18 cellular contexts compared by ENCODE assay signal in the genomic region with DNA sequence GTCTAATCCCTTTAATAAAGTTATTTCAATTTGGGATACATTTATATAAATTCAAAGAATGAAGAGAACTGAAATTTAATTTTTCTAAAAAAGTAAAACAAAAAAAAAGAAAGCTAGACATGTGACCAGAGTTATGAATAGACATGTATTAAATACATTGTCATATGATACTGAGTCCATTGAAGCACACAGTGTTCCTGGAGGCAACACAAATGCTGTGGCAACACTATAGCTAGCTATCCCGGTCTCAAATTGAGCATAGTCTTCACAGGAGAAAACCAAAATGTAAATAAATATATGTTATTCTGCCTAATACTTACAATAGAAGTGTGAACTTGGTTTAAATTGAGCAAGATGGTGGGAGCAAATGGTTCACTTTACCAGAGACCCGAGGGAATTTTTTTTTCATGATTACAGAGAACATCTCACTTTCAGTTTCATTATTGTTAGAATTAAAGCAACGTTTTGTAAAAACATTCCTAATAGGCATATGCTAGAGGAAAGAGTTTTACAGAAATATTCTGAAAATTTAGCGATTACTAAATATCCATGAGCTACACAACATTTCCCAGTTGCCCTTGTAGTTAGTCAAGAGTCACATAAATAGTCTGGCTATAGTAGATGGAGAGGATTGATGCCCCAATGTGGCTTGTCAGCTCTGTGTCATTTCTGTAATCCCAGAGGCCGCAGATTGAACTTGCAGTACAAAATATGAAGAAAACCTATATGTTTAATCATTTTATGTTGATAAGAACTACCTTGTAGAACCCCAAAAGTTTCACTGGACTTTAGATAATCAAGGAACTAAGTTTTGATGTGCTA.
A peak's percentile ranks its signal among the peaks of the same experiment; 100 is the strongest.
DNase-seq lines count a peak whose midpoint lies in the region; ATAC-seq and TF ChIP-seq lines count a peak whose summit lies in the region.
"Had no signal": no experiment of that assay in that cellular context is flagged by ENCODE, and none has a peak within 500 bp of the region (broad histone marks: within the 10 kb centered on the region; RNA-seq: fewer than 3 reads in every experiment).

No MANE protein-coding gene starts in this region.

- no peak overlapping the region for H3K9ac ChIP-seq in DND-41 (ENCODE audit: low read depth, low read length)
- H3K9ac ChIP-seq in OCI-LY3 (ENCODE audit: low read length): no peak overlapping the region

- no peaks in the 10 kb centered on the region for H3K9me3 ChIP-seq in DND-41 (ENCODE audit: insufficient read depth, low read length, severe bottlenecking)
- no peaks in the 10 kb centered on the region for H3K9me3 ChIP-seq in OCI-LY3 (ENCODE audit: insufficient read depth, low read length)
- no peaks in the 10 kb centered on the region for H3K9me3 ChIP-seq in HAP-1
- H3K9me3 ChIP-seq: ovary had no signal

- H3K4me3 ChIP-seq in DND-41 (ENCODE audit: low read depth in 1 of 2, low read length in 2 of 2) (no peak overlapping the region), OCI-LY3 (ENCODE audit: low read length) (peak overlapping the region; percentile 61), HAP-1 (no peak overlapping the region)
- H3K4me3 ChIP-seq: ovary, SK-N-MC had no signal

- in situ Hi-C loops in HAP-1 (cut with MboI; ENCODE audit: low sequenced_read_pairs): no loop called here

- H3K27me3 ChIP-seq in DND-41 (ENCODE audit: insufficient read depth, low read length, poor library complexity) (no peaks in the 10 kb centered on the region), OCI-LY3 (ENCODE audit: low read depth, low read length) (no peaks in the 10 kb centered on the region), HAP-1 (ENCODE audit: low read depth) (no peaks in the 10 kb centered on the region)
- H3K27me3 ChIP-seq: brain microvascular endothelial cell, ovary had no signal

- H4K20me1 ChIP-seq in DND-41 (ENCODE audit: insufficient read depth, low read length) (no peaks in the 10 kb centered on the region), OCI-LY3 (ENCODE audit: insufficient read depth, low read length) (no peaks in the 10 kb centered on the region)

- peak overlapping the region; percentile 16; the same call in 1 of the 2 replicates for H2AFZ ChIP-seq in DND-41 (ENCODE audit: low read depth, low read length)
- peak overlapping the region; percentile 85 for H2AFZ ChIP-seq in OCI-LY3 (ENCODE audit: low read depth, low read length)

- H3K36me3 ChIP-seq in DND-41 (ENCODE audit: insufficient read depth, low read length): no peaks in the 10 kb centered on the region
- H3K36me3 ChIP-seq in OCI-LY3 (replicated peaks; ENCODE audit: low read depth, low read length): no peaks in the 10 kb centered on the region
- H3K36me3 ChIP-seq in HAP-1 (replicated peaks): no peaks in the 10 kb centered on the region
- H3K36me3 ChIP-seq: brain microvascular endothelial cell, ovary had no signal

- H3K27ac ChIP-seq in DND-41 (ENCODE audit: low read length) (no peak overlapping the region), OCI-LY3 (ENCODE audit: low read length) (no peak overlapping the region)
- H3K27ac ChIP-seq: brain microvascular endothelial cell, ovary, SK-N-MC had no signal

- no peak for ATAC-seq in DND-41 (ENCODE audit: insufficient read depth, low read depth)
- peak; percentile 50 for ATAC-seq in GM21786 (IDR thresholded peaks at IDR 0.05; ENCODE audit: unreplicated experiment)

- H3K4me2 ChIP-seq in DND-41 (ENCODE audit: insufficient read depth, low read length): peak overlapping the region; percentile 49; the same call in 1 of the 2 replicates
- H3K4me2 ChIP-seq in OCI-LY3 (ENCODE audit: low read length): peak overlapping the region; percentile 74

- H3K4me1 ChIP-seq in DND-41 (ENCODE audit: insufficient read depth, low read length): no peaks in the 10 kb centered on the region
- peaks cover 11% of the 10 kb centered on the region for H3K4me1 ChIP-seq in OCI-LY3 (ENCODE audit: low read length)
- 0 out of 2 replicates have a peak, but pooled peaks cover 2% of the 10 kb centered on the region for H3K4me1 ChIP-seq in HAP-1

- no peaks in the 10 kb centered on the region for H3K79me2 ChIP-seq in DND-41 (ENCODE audit: insufficient read depth, low read length)
- no peaks in the 10 kb centered on the region for H3K79me2 ChIP-seq in OCI-LY3 (ENCODE audit: low read length)

- DNase-seq in DND-41 (no peak), fibroblast of peridontal ligament (ENCODE audit: extremely low read depth) (peak; percentile 33), HAP-1 (ENCODE audit: low spot score in 2 of 2) (no peak), NCI-H2171 treated with DMSO at 0.1 percent for 48 hours (lab: John Stamatoyannopoulos, UW) (no peak)
- no peak for DNase-seq in activated CD4-positive, alpha-beta T cell treated with anti-CD3 and anti-CD28 coated beads for 48 hours
- DNase-seq in activated CD4-positive, alpha-beta T cell treated with anti-CD3 and anti-CD28 coated beads for 1 hour: no peak
- DNase-seq: activated naive CD4-positive, alpha-beta T cell treated with Interleukin-2 at 50 U/mL for 16 hours; brain microvascular endothelial cell; CD4-positive, alpha-beta T cell; effector CD4-positive, alpha-beta T cell; foreskin fibroblast; H7; NCI-H1417 treated with DMSO at 0.1 percent for 48 hours; NK-92 treated with Interleukin-12 subunit alpha and Interleukin-12 subunit beta, amount 100 ng/mL, for 24 hours; ovary had no signal

- no peak for TF ChIP-seq CTCF in DND-41 (IDR thresholded peaks at IDR 0.05; ENCODE audit: borderline replicate concordance, extremely low read depth, low read length, poor library complexity, severe bottlenecking)
- TF ChIP-seq CTCF in OCI-LY3 (IDR thresholded peaks at IDR 0.05; ENCODE audit: low read depth, low read length): no peak
